8 cellular contexts compared by ENCODE assay signal in genomic region chr12:120581998-120582397, GRCh38. TPM values are rescaled to one million over a fixed set of nuclear protein-coding genes. Genes with fewer than 3 reads are reported as not detected.
DNase-seq lines count a peak whose midpoint lies in the region; ATAC-seq and TF ChIP-seq lines count a peak whose summit lies in the region.

No MANE protein-coding gene starts in this region.

- H3K4me3 ChIP-seq in right atrium auricular region (peak overlapping the region; percentile 83 to 88), adipocyte (ENCODE audit: low read length) (peak overlapping the region; percentile 97), lower lobe of right lung (peak overlapping the region; percentile 86), vagina (peak overlapping the region; percentile 71 to 73)

- TF ChIP-seq POLR2A in vagina (IDR thresholded peaks at IDR 0.05), result no peak

- no peaks in the 10 kb centered on the region for H3K9me3 ChIP-seq in right atrium auricular region
- H3K9me3 ChIP-seq in adipocyte (ENCODE audit: control insufficient read depth, low read length), result no peaks in the 10 kb centered on the region
- H3K9me3 ChIP-seq in lower lobe of right lung, result no peaks in the 10 kb centered on the region
- no peaks in the 10 kb centered on the region for H3K9me3 ChIP-seq in vagina

- H3K27me3 ChIP-seq in right atrium auricular region (no peaks in the 10 kb centered on the region), adipocyte (replicated peaks; ENCODE audit: control insufficient read depth, insufficient read depth, low read length) (no peaks in the 10 kb centered on the region), lower lobe of right lung (ENCODE audit: low read depth) (no peaks in the 10 kb centered on the region), vagina (no peaks in the 10 kb centered on the region)

- H3K9ac ChIP-seq in adipocyte (ENCODE audit: low read length), result peak overlapping the region; percentile 92

- intact Hi-C loops in Right ventricle myocardium inferior (cut with DNase I), result loop anchor here (2.0 to 5.0 kb wide), 5 partner anchors 53 to 515 kb away; partner anchors contain the start of gene COQ5
- intact Hi-C loops in lower lobe of right lung (cut with DNase I), result loop anchor here (10.0 kb wide), 1 partner anchor 133 kb away; the partner anchor contains the start of gene UNC119B
- intact Hi-C loops in vagina (cut with DNase I), result loop anchor here (5.0 kb wide), 2 partner anchors 65 to 130 kb away; partner anchors contain the start of gene UNC119B

- DNase-seq in right atrium auricular region (ENCODE audit: low spot score) (no peak), Right ventricle myocardium inferior (ENCODE audit: missing footprints) (no peak), adipocyte (ENCODE audit: low read depth) (peak; percentile 47), lower lobe of right lung (no peak), vagina (ENCODE audit: extremely low spot score in 2 of 2) (no peak), cerebellar cortex (ENCODE audit: low spot score) (no peak)

- H3K27ac ChIP-seq in right atrium auricular region, result peak overlapping the region; percentile 54 to 66
- no peak overlapping the region for H3K27ac ChIP-seq in lower lobe of right lung
- H3K27ac ChIP-seq in vagina, result peak overlapping the region; percentile 38

- no peak for ATAC-seq in Right ventricle myocardium inferior
- ATAC-seq in lower lobe of right lung, result no peak
- ATAC-seq in HG02870 (IDR thresholded peaks at IDR 0.05; ENCODE audit: unreplicated experiment), result no peak
- no peak for ATAC-seq in HG03521 (IDR thresholded peaks at IDR 0.05; ENCODE audit: unreplicated experiment)

- TF ChIP-seq CTCF in right atrium auricular region (IDR thresholded peaks at IDR 0.05) (no peak), lower lobe of right lung (IDR thresholded peaks at IDR 0.05) (no peak), vagina (IDR thresholded peaks at IDR 0.05) (no peak)

- H3K4me1 ChIP-seq in right atrium auricular region (peaks cover 0 to 33% of the 10 kb centered on the region in 2 donors), adipocyte (ENCODE audit: control insufficient read depth, insufficient read depth, low read length) (peaks cover 18% of the 10 kb centered on the region), lower lobe of right lung (peaks cover 41% of the 10 kb centered on the region), vagina (peaks cover 36% of the 10 kb centered on the region)

- H3K36me3 ChIP-seq in right atrium auricular region, result peaks cover 30% of the 10 kb centered on the region
- H3K36me3 ChIP-seq in adipocyte (ENCODE audit: control insufficient read depth, insufficient read depth, low read length, severe bottlenecking), result peaks cover 29% of the 10 kb centered on the region
- H3K36me3 ChIP-seq in lower lobe of right lung, result peaks cover 31% of the 10 kb centered on the region
- H3K36me3 ChIP-seq in vagina, result peaks cover 0 to 22% of the 10 kb centered on the region in 2 donors

RNA-seq across cellular contexts. Expression of gene POP5, which starts 0.8 kb away (rescaled TPM):
- 10 to 100 TPM; 21.8 to 33.9 TPM for total RNA-seq in right atrium auricular region
- 39.3 TPM for total RNA-seq in Right ventricle myocardium inferior
- 39.5 TPM for total RNA-seq in lower lobe of right lung
- 35.6 TPM for total RNA-seq in vagina

RNA-seq across cellular contexts. Expression of gene RNF10, which starts 47.8 kb away (rescaled TPM):
- 100 to 1,000 TPM; 166 to 168 TPM for total RNA-seq in right atrium auricular region
- 294 TPM for total RNA-seq in Right ventricle myocardium inferior
- 175 TPM for total RNA-seq in lower lobe of right lung
- total RNA-seq in vagina, result 161 TPM

RNA-seq across cellular contexts. Expression of gene COQ5, which starts 53.0 kb away (rescaled TPM):
- 10 to 100 TPM; 21.9 to 34.3 TPM for total RNA-seq in right atrium auricular region
- 42.9 TPM for total RNA-seq in Right ventricle myocardium inferior
- 24.1 TPM for total RNA-seq in lower lobe of right lung
- total RNA-seq in vagina, result 18.4 TPM

RNA-seq across cellular contexts. Expression of gene CABP1, which starts 58.4 kb away (rescaled TPM):
- total RNA-seq in right atrium auricular region (1 to 10 TPM in 1 of 2 donors, under 1 TPM in 1; 0.71 to 2.0 TPM), Right ventricle myocardium inferior (5.5 TPM), lower lobe of right lung (0.30 TPM), vagina (0.49 TPM)
